16 cellular contexts compared by ENCODE assay signal in genomic region chr10:42769653-42770052, GRCh38. TPM values are rescaled to one million over a fixed set of nuclear protein-coding genes. Genes with fewer than 3 reads are reported as not detected.
DNase-seq lines count a peak whose midpoint lies in the region; ATAC-seq and TF ChIP-seq lines count a peak whose summit lies in the region.
"Had no signal": no experiment of that assay in that cellular context is flagged by ENCODE, and none has a peak within 500 bp of the region (broad histone marks: within the 10 kb centered on the region; RNA-seq: fewer than 3 reads in every experiment).

No MANE protein-coding gene starts in this region.

- H3K4me1 ChIP-seq in KMS-11 (ENCODE audit: low read depth, poor library complexity, severe bottlenecking) (no peaks in the 10 kb centered on the region), rectal smooth muscle tissue (ENCODE audit: control insufficient read depth, insufficient read depth, low read length) (no peaks in the 10 kb centered on the region)
- H3K4me1 ChIP-seq: prostate gland, tibial artery had no signal

- H3K36me3 ChIP-seq in KMS-11 (ENCODE audit: insufficient read depth) (no peaks in the 10 kb centered on the region), rectal smooth muscle tissue (ENCODE audit: control insufficient read depth, insufficient read depth, low read length) (no peaks in the 10 kb centered on the region)
- H3K36me3 ChIP-seq: prostate gland, tibial artery had no signal

- ATAC-seq in SK-N-SH treated with all-trans-retinoic acid at 6 μM for 48 hours (peak; percentile 91), T-helper 17 cell (no peak)

- H3K27me3 Mint-ChIP-seq in T-helper 17 cell: peaks cover 55% of the 10 kb centered on the region

- H3K27me3 ChIP-seq in KMS-11 (ENCODE audit: insufficient read depth, low read depth) (no peaks in the 10 kb centered on the region), rectal smooth muscle tissue (ENCODE audit: control insufficient read depth, insufficient read depth, low read length) (no peaks in the 10 kb centered on the region)

- no peak overlapping the region for H3K4me3 ChIP-seq in KMS-11 (IDR thresholded peaks at IDR 0.05; ENCODE audit: insufficient read depth, low read depth, low read length)
- H3K4me3 ChIP-seq in rectal smooth muscle tissue (ENCODE audit: low read length): peak overlapping the region; percentile 29
- H3K4me3 ChIP-seq: prostate gland, tibial artery had no signal

- H3K9ac ChIP-seq in KMS-11 (no peak overlapping the region), rectal smooth muscle tissue (ENCODE audit: low read length) (no peak overlapping the region)

- no peaks in the 10 kb centered on the region for H3K79me2 ChIP-seq in KMS-11 (ENCODE audit: insufficient read depth, low read depth)

- DNase-seq in NCI-H82 (lab: John Stamatoyannopoulos, UW): peak; percentile 8
- DNase-seq in NCI-H82 treated with DMSO at 0.1 percent for 48 hours (lab: John Stamatoyannopoulos, UW; ENCODE audit: unreplicated experiment): no peak
- DNase-seq in cerebellar cortex (ENCODE audit: low spot score): no peak
- no peak for DNase-seq in T-helper 17 cell
- no peak for DNase-seq in occipital lobe (lab: John Stamatoyannopoulos, UW)
- DNase-seq: caudate nucleus, DMS79, glutamatergic neuron, kidney glomerular epithelial cell, NCI-H446, tibial artery had no signal

- H3K9me3 ChIP-seq in T-helper 17 cell (ENCODE audit: control insufficient read depth, low read length, poor library complexity, severe bottlenecking): no peaks in the 10 kb centered on the region
- H3K9me3 ChIP-seq: prostate gland, tibial artery had no signal

- no peaks in the 10 kb centered on the region for H3K4me1 Mint-ChIP-seq in T-helper 17 cell

- H3K36me3 Mint-ChIP-seq in T-helper 17 cell (ENCODE audit: low read depth): no peaks in the 10 kb centered on the region

- H4K20me1 ChIP-seq in KMS-11 (ENCODE audit: insufficient read depth): no peaks in the 10 kb centered on the region

- peak overlapping the region; percentile 8; the same call in 1 of the 2 replicates for H3K4me2 ChIP-seq in KMS-11

- H2AFZ ChIP-seq in KMS-11 (ENCODE audit: low read depth): peak overlapping the region; percentile 42; the same call in 1 of the 2 replicates

- TF ChIP-seq CTCF in KMS-11 (conservative IDR thresholded peaks at IDR 0.05; ENCODE audit: low read depth, low read length): no peak

- H3K4me3 Mint-ChIP-seq in T-helper 17 cell: no peak overlapping the region
- H3K4me3 Mint-ChIP-seq: activated naive CD8-positive, alpha-beta T cell had no signal

- H3K27ac ChIP-seq in KMS-11 (no peak overlapping the region), rectal smooth muscle tissue (ENCODE audit: low read depth, low read length) (no peak overlapping the region)
- H3K27ac ChIP-seq: prostate gland, tibial artery had no signal

- H3K27ac Mint-ChIP-seq in T-helper 17 cell: no peak overlapping the region

TF ChIP-seq in SK-N-SH treated with all-trans-retinoic acid at 6 μM for 48 hours, 23 proteins besides CTCF, POLR2A, EP300 and RAD21:
- TF ChIP-seq PPARA (CRISPR knock-in tag; IDR thresholded peaks at IDR 0.05; ENCODE audit: borderline replicate concordance) (no peak), ZFP30 (CRISPR knock-in tag; IDR thresholded peaks at IDR 0.05) (no peak), ZC3H10 (CRISPR knock-in tag; IDR thresholded peaks at IDR 0.05) (no peak), ZNF8 (CRISPR knock-in tag; IDR thresholded peaks at IDR 0.05) (no peak), BACH2 (CRISPR knock-in tag; IDR thresholded peaks at IDR 0.05; ENCODE audit: borderline replicate concordance) (no peak), CREB5 (CRISPR knock-in tag; IDR thresholded peaks at IDR 0.05; ENCODE audit: low read depth) (no peak), ARNTL (CRISPR knock-in tag; IDR thresholded peaks at IDR 0.05; ENCODE audit: borderline replicate concordance, low read depth) (no peak), ESRRG (CRISPR knock-in tag; IDR thresholded peaks at IDR 0.05) (no peak), ISL1 (CRISPR knock-in tag; IDR thresholded peaks at IDR 0.05) (no peak), CSDC2 (CRISPR knock-in tag; IDR thresholded peaks at IDR 0.05) (no peak)
- TF ChIP-seq, protein P1, sequence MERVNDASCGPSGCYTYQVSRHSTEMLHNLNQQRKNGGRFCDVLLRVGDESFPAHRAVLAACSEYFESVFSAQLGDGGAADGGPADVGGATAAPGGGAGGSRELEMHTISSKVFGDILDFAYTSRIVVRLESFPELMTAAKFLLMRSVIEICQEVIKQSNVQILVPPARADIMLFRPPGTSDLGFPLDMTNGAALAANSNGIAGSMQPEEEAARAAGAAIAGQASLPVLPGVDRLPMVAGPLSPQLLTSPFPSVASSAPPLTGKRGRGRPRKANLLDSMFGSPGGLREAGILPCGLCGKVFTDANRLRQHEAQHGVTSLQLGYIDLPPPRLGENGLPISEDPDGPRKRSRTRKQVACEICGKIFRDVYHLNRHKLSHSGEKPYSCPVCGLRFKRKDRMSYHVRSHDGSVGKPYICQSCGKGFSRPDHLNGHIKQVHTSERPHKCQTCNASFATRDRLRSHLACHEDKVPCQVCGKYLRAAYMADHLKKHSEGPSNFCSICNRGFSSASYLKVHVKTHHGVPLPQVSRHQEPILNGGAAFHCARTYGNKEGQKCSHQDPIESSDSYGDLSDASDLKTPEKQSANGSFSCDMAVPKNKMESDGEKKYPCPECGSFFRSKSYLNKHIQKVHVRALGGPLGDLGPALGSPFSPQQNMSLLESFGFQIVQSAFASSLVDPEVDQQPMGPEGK (CRISPR knock-in tag; IDR thresholded peaks at IDR 0.05; ENCODE audit: borderline replicate concordance): no peak
- TF ChIP-seq, protein P2, sequence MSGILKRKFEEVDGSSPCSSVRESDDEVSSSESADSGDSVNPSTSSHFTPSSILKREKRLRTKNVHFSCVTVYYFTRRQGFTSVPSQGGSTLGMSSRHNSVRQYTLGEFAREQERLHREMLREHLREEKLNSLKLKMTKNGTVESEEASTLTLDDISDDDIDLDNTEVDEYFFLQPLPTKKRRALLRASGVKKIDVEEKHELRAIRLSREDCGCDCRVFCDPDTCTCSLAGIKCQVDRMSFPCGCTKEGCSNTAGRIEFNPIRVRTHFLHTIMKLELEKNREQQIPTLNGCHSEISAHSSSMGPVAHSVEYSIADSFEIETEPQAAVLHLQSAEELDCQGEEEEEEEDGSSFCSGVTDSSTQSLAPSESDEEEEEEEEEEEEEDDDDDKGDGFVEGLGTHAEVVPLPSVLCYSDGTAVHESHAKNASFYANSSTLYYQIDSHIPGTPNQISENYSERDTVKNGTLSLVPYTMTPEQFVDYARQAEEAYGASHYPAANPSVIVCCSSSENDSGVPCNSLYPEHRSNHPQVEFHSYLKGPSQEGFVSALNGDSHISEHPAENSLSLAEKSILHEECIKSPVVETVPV (CRISPR knock-in tag; IDR thresholded peaks at IDR 0.05): no peak

RNA-seq across cellular contexts. Expression of gene BMS1, which starts 12.9 kb away (rescaled TPM):
- total RNA-seq in T-helper 17 cell: 10 to 100 TPM; 13.0 to 14.2 TPM
- total RNA-seq in occipital lobe: 11.7 TPM
